8 cellular contexts compared by ENCODE assay signal in the genomic region with DNA sequence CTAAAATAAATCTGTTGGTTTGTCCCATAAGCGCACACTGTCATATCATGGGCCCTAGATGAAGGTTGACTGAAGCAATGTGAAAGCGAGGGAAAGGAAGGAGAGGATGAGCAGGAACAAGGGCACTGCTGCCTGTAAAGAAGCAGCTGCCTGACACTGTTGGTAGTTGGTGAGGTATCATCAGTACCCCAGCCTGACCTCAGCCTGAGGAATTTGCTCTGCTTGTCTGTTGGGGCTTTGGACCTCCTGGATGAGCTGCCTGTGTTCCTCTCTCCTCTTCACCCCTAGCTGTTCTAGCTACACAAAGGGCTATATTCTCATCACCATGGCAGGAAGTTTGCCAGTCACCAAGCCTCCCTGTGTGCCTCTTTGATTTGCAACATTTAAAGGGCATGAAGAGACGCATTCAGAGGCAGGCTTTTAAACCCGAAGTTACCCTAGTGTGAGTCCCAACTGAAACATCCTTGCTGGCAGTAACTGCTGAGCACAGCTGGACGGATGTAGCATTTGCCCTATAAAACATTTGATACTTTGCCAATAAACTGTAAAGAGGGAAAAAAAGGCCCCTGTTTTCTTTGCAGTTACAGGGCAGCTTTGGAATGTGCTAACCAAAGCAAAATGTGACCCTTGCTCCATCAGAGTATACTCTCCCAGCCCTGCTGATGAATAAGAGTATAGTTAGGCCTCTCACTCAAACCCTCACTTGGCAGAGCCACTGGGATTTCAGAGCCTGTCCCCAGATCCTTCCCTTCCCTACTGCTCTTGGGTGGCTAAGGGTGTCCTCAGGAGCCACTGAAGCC. TPM values are rescaled to one million over a fixed set of nuclear protein-coding genes. Genes with fewer than 3 reads are reported as not detected.
DNase-seq lines count a peak whose midpoint lies in the region; ATAC-seq and TF ChIP-seq lines count a peak whose summit lies in the region.
"Had no signal": no experiment of that assay in that cellular context is flagged by ENCODE, and none has a peak within 500 bp of the region (broad histone marks: within the 10 kb centered on the region; RNA-seq: fewer than 3 reads in every experiment).

No MANE protein-coding gene starts in this region.

- no peak overlapping the region for H3K4me3 ChIP-seq in MG63
- H3K4me3 ChIP-seq in dorsolateral prefrontal cortex, result peak overlapping the region in 6 of 59 donors; percentile 0 to 21 (median 9)
- no peak overlapping the region for H3K4me3 ChIP-seq in upper lobe of right lung

- H3K4me1 Mint-ChIP-seq in activated CD4-positive, alpha-beta T cell treated with anti-CD3 and anti-CD28 coated beads, Interleukin-2, amount 10 ng/mL, durations not matched to agents 7 days and 5 days, result peaks cover 5% of the 10 kb centered on the region

- H3K4me1 ChIP-seq in upper lobe of right lung, result peaks cover 6% of the 10 kb centered on the region

- H3K9me3 ChIP-seq in MG63 (no peaks in the 10 kb centered on the region), upper lobe of right lung (no peaks in the 10 kb centered on the region)

- ATAC-seq in upper lobe of right lung (peak; percentile 13), GM21390 (IDR thresholded peaks at IDR 0.05; ENCODE audit: unreplicated experiment) (no peak)

- H3K27me3 Mint-ChIP-seq in activated CD4-positive, alpha-beta T cell treated with anti-CD3 and anti-CD28 coated beads, Interleukin-2, amount 10 ng/mL, durations not matched to agents 7 days and 5 days, result no peaks in the 10 kb centered on the region

- POLR2A ChIA-PET in activated CD4-positive, alpha-beta T cell treated with anti-CD3 and anti-CD28 coated beads, Interleukin-2, amount 10 ng/mL, durations not matched to agents 7 days and 5 days (lab: Charles Lee), result no interaction called here

- intact Hi-C loops in dorsolateral prefrontal cortex (cut with DNase I), result loop anchor here (1.0 to 10.0 kb wide), 3 partner anchors 23 to 139 kb away; no protein-coding TSS in a partner anchor
- intact Hi-C loops in upper lobe of right lung (cut with DNase I), result no loop called here

- H3K36me3 ChIP-seq in MG63 (no peaks in the 10 kb centered on the region), upper lobe of right lung (no peaks in the 10 kb centered on the region)

- no peaks in the 10 kb centered on the region for H3K9me3 Mint-ChIP-seq in activated CD4-positive, alpha-beta T cell treated with anti-CD3 and anti-CD28 coated beads, Interleukin-2, amount 10 ng/mL, durations not matched to agents 7 days and 5 days

- H3K36me3 Mint-ChIP-seq in activated CD4-positive, alpha-beta T cell treated with anti-CD3 and anti-CD28 coated beads, Interleukin-2, amount 10 ng/mL, durations not matched to agents 7 days and 5 days (ENCODE audit: low read depth), result no peaks in the 10 kb centered on the region

- H3K27me3 ChIP-seq in MG63, result no peaks in the 10 kb centered on the region
- no peaks in the 10 kb centered on the region for H3K27me3 ChIP-seq in dorsolateral prefrontal cortex
- no peaks in the 10 kb centered on the region for H3K27me3 ChIP-seq in upper lobe of right lung

- no peak overlapping the region for H3K27ac Mint-ChIP-seq in activated CD4-positive, alpha-beta T cell treated with anti-CD3 and anti-CD28 coated beads, Interleukin-2, amount 10 ng/mL, durations not matched to agents 7 days and 5 days

- DNase-seq in MG63 (peak; percentile 84), dorsolateral prefrontal cortex (peak in 9 of 10 donors; percentile 5 to 86 (median 67)), midbrain (lab: John Stamatoyannopoulos, UW) (peak; percentile 79), upper lobe of right lung (no peak), activated gamma-delta T cell (lab: John Stamatoyannopoulos, UW) (no peak)
- DNase-seq in activated CD4-positive, alpha-beta T cell treated with anti-CD3 and anti-CD28 coated beads, Interleukin-2, amount 10 ng/mL, durations not matched to agents 7 days and 5 days, result no peak
- DNase-seq: NCI-H524 treated with DMSO at 0.1 percent for 48 hours had no signal

- no peak overlapping the region for H3K4me3 Mint-ChIP-seq in activated CD4-positive, alpha-beta T cell treated with anti-CD3 and anti-CD28 coated beads, Interleukin-2, amount 10 ng/mL, durations not matched to agents 7 days and 5 days

- CTCF ChIA-PET in activated CD4-positive, alpha-beta T cell treated with anti-CD3 and anti-CD28 coated beads, Interleukin-2, amount 10 ng/mL, durations not matched to agents 7 days and 5 days (lab: Charles Lee), result no interaction called here

- TF ChIP-seq CTCF in dorsolateral prefrontal cortex (IDR thresholded peaks at IDR 0.05 in 54 of 56, conservative IDR thresholded peaks at IDR 0.05 in 2 of 56; ENCODE audit: low read depth in 1 of 56, partially characterized antibody in 56 of 56) (peak in 6 of 56 donors; percentile 11 to 35 (median 24)), upper lobe of right lung (IDR thresholded peaks at IDR 0.05) (no peak)

- peak overlapping the region; percentile 51 to 96 (median 91) for H3K27ac ChIP-seq in dorsolateral prefrontal cortex
- peak overlapping the region; percentile 27 for H3K27ac ChIP-seq in upper lobe of right lung

RNA-seq across cellular contexts. Expression of gene SPATA6, which starts 22.2 kb away (rescaled TPM):
- total RNA-seq in MG63 (2014; rRNA removed; shearing (Covaris generic); ENCODE audit: low replicate concordance), result 0.15 and 0.46 TPM in 2 replicates
- total RNA-seq in dorsolateral prefrontal cortex, result 10 to 100 TPM; 20.0 to 77.4 (median 33.9) TPM
- 19.5 TPM for total RNA-seq in upper lobe of right lung
- total RNA-seq in activated CD4-positive, alpha-beta T cell treated with anti-CD3 and anti-CD28 coated beads, Interleukin-2, amount 10 ng/mL, durations not matched to agents 7 days and 5 days, result under 1 TPM; 0.85 to 0.92 TPM

Comparison
In these comparisons a context has a peak if more than half of its experiments do, and no peak if none do; other contexts are left out.
1. DNase-seq: peak in MG63 (single experiment), dorsolateral prefrontal cortex (9 of 10) and midbrain (single experiment); none in upper lobe of right lung (single experiment), activated gamma-delta T cell (single experiment) and activated CD4-positive, alpha-beta T cell treated with anti-CD3 and anti-CD28 coated beads, Interleukin-2, amount 10 ng/mL, durations not matched to agents 7 days and 5 days (single experiment).
2. RNA of gene SPATA6, which starts 22.2 kb away (total RNA-seq): 20.0 to 77.4 TPM in dorsolateral prefrontal cortex and 19.5 TPM in upper lobe of right lung (single experiment); 0.85 to 0.92 TPM in activated CD4-positive, alpha-beta T cell treated with anti-CD3 and anti-CD28 coated beads, Interleukin-2, amount 10 ng/mL, durations not matched to agents 7 days and 5 days and 0.15 to 0.46 TPM in MG63; every median in the first group is over 10 times any median in the second.